21 cellular contexts compared by ENCODE assay signal in the genomic region with DNA sequence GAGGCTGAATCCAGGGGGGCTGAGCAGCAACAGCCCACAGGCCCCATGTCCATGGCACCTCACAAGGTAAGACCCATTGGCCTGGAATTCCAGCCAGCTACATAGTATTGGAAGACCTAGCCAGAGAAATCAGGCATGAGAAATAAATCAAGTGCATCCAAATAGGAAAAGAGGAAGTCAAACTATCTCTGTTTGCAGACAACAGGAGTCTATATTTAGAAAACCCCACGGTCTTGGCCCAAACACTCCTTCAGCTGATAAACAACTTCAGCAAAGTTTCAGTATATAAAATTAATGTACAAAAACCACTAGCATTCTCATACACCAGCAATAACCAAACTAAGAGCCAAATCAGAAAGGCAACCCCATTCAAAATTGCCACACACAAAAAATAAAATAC. TPM values are rescaled to one million over a fixed set of nuclear protein-coding genes. Genes with fewer than 3 reads are reported as not detected.
DNase-seq lines count a peak whose midpoint lies in the region; ATAC-seq and TF ChIP-seq lines count a peak whose summit lies in the region.
"Had no signal": no experiment of that assay in that cellular context is flagged by ENCODE, and none has a peak within 500 bp of the region (broad histone marks: within the 10 kb centered on the region; RNA-seq: fewer than 3 reads in every experiment).

No MANE protein-coding gene starts in this region.

- H3K9me3 ChIP-seq in CD4-positive, CD25-positive, alpha-beta regulatory T cell (ENCODE audit: control insufficient read depth in 2 of 2, low read length in 2 of 2): peaks cover 0 to 2% of the 10 kb centered on the region in 2 experiments

- CTCF ChIA-PET in T-cell (lab: Charles Lee): no interaction called here

- no peak overlapping the region for H3K4me3 Mint-ChIP-seq in CD4-positive, CD25-positive, alpha-beta regulatory T cell
- H3K4me3 Mint-ChIP-seq in T-cell (no peak overlapping the region), chondrocyte (ENCODE audit: unreplicated experiment) (no peak overlapping the region)
- H3K4me3 Mint-ChIP-seq: activated T-cell treated with anti-CD3 and anti-CD28 coated beads, Interleukin-2, amount 50 U/mL, for 24 hours; endodermal cell; nephron progenitor cell had no signal

- H3K36me3 Mint-ChIP-seq in CD4-positive, CD25-positive, alpha-beta regulatory T cell: no peaks in the 10 kb centered on the region
- H3K36me3 Mint-ChIP-seq in T-cell (no peaks in the 10 kb centered on the region), chondrocyte (ENCODE audit: low read depth) (no peaks in the 10 kb centered on the region)

- no peaks in the 10 kb centered on the region for H3K36me3 ChIP-seq in CD4-positive, CD25-positive, alpha-beta regulatory T cell (ENCODE audit: control insufficient read depth, insufficient read depth, low read length)
- H3K36me3 ChIP-seq: heart right ventricle, WERI-Rb-1 had no signal

- ATAC-seq in CD4-positive, CD25-positive, alpha-beta regulatory T cell (ENCODE audit: low read depth in 2 of 2): no peak
- ATAC-seq in GM21360 (IDR thresholded peaks at IDR 0.05; ENCODE audit: unreplicated experiment) (peak; percentile 41), HG03095 (IDR thresholded peaks at IDR 0.05; ENCODE audit: unreplicated experiment) (peak; percentile 54), T-cell (replicated peaks in 1 of 4) (no peak), HG02571 (IDR thresholded peaks at IDR 0.05; ENCODE audit: unreplicated experiment) (no peak)
- ATAC-seq: HCT116 had no signal

- peaks cover 14 to 44% (median 25%) of the 10 kb centered on the region in 4 donors for H3K4me1 Mint-ChIP-seq in CD4-positive, CD25-positive, alpha-beta regulatory T cell
- H3K4me1 Mint-ChIP-seq in T-cell (peaks cover 29 to 46% (median 43%) of the 10 kb centered on the region in 3 donors), chondrocyte (ENCODE audit: low read depth) (peaks cover 22% of the 10 kb centered on the region)
- H3K4me1 Mint-ChIP-seq: endodermal cell, nephron progenitor cell had no signal

- TF ChIP-seq CTCF in coronary artery (IDR thresholded peaks at IDR 0.05): no peak
- no peak for TF ChIP-seq CTCF in chondrocyte (IDR thresholded peaks at IDR 0.05)

- H3K27ac ChIP-seq in CD4-positive, CD25-positive, alpha-beta regulatory T cell (ENCODE audit: insufficient read depth, low read length, poor library complexity, severe bottlenecking): no peak overlapping the region
- no peak overlapping the region for H3K27ac ChIP-seq in coronary artery
- H3K27ac ChIP-seq: WERI-Rb-1 had no signal

- no peak for DNase-seq in CD4-positive, CD25-positive, alpha-beta regulatory T cell
- no peak for DNase-seq in T-cell
- DNase-seq in NCI-H1092 (lab: John Stamatoyannopoulos, UW): no peak
- no peak for DNase-seq in coronary artery (ENCODE audit: low spot score)
- DNase-seq in chondrocyte (ENCODE audit: low spot score): no peak
- DNase-seq: activated T-cell treated with anti-CD3 and anti-CD28 coated beads, Interleukin-2, amount 50 U/mL, for 24 hours; DMS79 treated with DMSO at 0.1 percent for 48 hours; endodermal cell; heart right ventricle; NCI-H1105; NCI-H510A treated with DMSO at 0.1 percent for 48 hours; nephron progenitor cell; SHP77; WERI-Rb-1 had no signal

- POLR2A ChIA-PET in T-cell (lab: Charles Lee): no interaction called here

- H3K27ac Mint-ChIP-seq in CD4-positive, CD25-positive, alpha-beta regulatory T cell: peak overlapping the region; percentile 18 to 64 (median 32)
- H3K27ac Mint-ChIP-seq in T-cell: peak overlapping the region; percentile 5 to 12
- H3K27ac Mint-ChIP-seq in chondrocyte (ENCODE audit: unreplicated experiment): no peak overlapping the region
- H3K27ac Mint-ChIP-seq: activated T-cell treated with anti-CD3 and anti-CD28 coated beads, Interleukin-2, amount 50 U/mL, for 24 hours; endodermal cell; nephron progenitor cell had no signal

- no peaks in the 10 kb centered on the region for H3K27me3 Mint-ChIP-seq in CD4-positive, CD25-positive, alpha-beta regulatory T cell
- H3K27me3 Mint-ChIP-seq in T-cell (no peaks in the 10 kb centered on the region), chondrocyte (ENCODE audit: low read depth) (no peaks in the 10 kb centered on the region)
- H3K27me3 Mint-ChIP-seq: activated T-cell treated with anti-CD3 and anti-CD28 coated beads, Interleukin-2, amount 50 U/mL, for 24 hours had no signal

- peaks cover 0 to 5% (median 0%) of the 10 kb centered on the region in 7 donors for H3K9me3 Mint-ChIP-seq in CD4-positive, CD25-positive, alpha-beta regulatory T cell
- H3K9me3 Mint-ChIP-seq in T-cell: peaks cover 5 to 15% (median 6%) of the 10 kb centered on the region in 3 donors
- peaks cover 17% of the 10 kb centered on the region for H3K9me3 Mint-ChIP-seq in chondrocyte (ENCODE audit: low read depth)

- H3K27me3 ChIP-seq in CD4-positive, CD25-positive, alpha-beta regulatory T cell (ENCODE audit: control insufficient read depth, insufficient read depth, low read length): no peaks in the 10 kb centered on the region
- H3K27me3 ChIP-seq: heart right ventricle had no signal

- no peak overlapping the region for H3K4me3 ChIP-seq in CD4-positive, CD25-positive, alpha-beta regulatory T cell (ENCODE audit: low read depth, low read length)
- no peak overlapping the region for H3K4me3 ChIP-seq in coronary artery
- H3K4me3 ChIP-seq: heart right ventricle had no signal

- H3K4me1 ChIP-seq in CD4-positive, CD25-positive, alpha-beta regulatory T cell (ENCODE audit: control insufficient read depth, insufficient read depth, low read length, poor library complexity, severe bottlenecking): peaks cover 11% of the 10 kb centered on the region

RNA-seq across cellular contexts. Expression of a gene that starts 16.9 kb away (rescaled TPM):
- total RNA-seq in CD4-positive, CD25-positive, alpha-beta regulatory T cell: not detected
- polyA plus RNA-seq in CD4-positive, CD25-positive, alpha-beta regulatory T cell: not detected
- not detected for total RNA-seq in T-cell
- total RNA-seq in chondrocyte: not detected in 3 replicates
- total RNA-seq: astrocyte, endodermal cell, heart right ventricle, ureter had no signal
- polyA plus RNA-seq: AG04450, heart right ventricle had no signal

RNA-seq across cellular contexts. Expression of a gene that starts 28.4 kb away (rescaled TPM):
- total RNA-seq in CD4-positive, CD25-positive, alpha-beta regulatory T cell: 1,263 TPM
- 1,000 to 10,000 TPM; 3,550 to 4,641 (median 3,982) TPM for polyA plus RNA-seq in CD4-positive, CD25-positive, alpha-beta regulatory T cell
- 100 to 1,000 TPM; 722 to 938 (median 785) TPM for total RNA-seq in T-cell
- total RNA-seq in chondrocyte: 5.2 to 9.1 TPM (median 6.1 TPM) in 3 replicates

RNA-seq across cellular contexts. Expression of a gene that starts 51.5 kb away (rescaled TPM):
- 25.4 TPM for total RNA-seq in CD4-positive, CD25-positive, alpha-beta regulatory T cell
- 1 to 10 TPM; 5.3 to 8.0 (median 6.2) TPM for polyA plus RNA-seq in CD4-positive, CD25-positive, alpha-beta regulatory T cell
- total RNA-seq in T-cell (10 to 100 TPM; 11.1 to 21.8 (median 14.7) TPM), chondrocyte (0.73 to 0.87 TPM (median 0.77 TPM) in 3 replicates)
- polyA plus RNA-seq: AG04450 had no signal

Comparison
In these comparisons a context has a peak if more than half of its experiments do, and no peak if none do; other contexts are left out.
1. ATAC-seq: peak in GM21360 (single experiment) and HG03095 (single experiment); none in CD4-positive, CD25-positive, alpha-beta regulatory T cell (0 of 2), T-cell (0 of 4) and HG02571 (single experiment).
2. RNA of a gene that starts 28.4 kb away (total RNA-seq): 1,263 TPM in CD4-positive, CD25-positive, alpha-beta regulatory T cell (single experiment) and 722 to 938 TPM in T-cell; 5.2 to 9.1 TPM in chondrocyte; every median in the first group is over 10 times any median in the second.